ENCODE assay signal across 8 cellular contexts in the genomic region with DNA sequence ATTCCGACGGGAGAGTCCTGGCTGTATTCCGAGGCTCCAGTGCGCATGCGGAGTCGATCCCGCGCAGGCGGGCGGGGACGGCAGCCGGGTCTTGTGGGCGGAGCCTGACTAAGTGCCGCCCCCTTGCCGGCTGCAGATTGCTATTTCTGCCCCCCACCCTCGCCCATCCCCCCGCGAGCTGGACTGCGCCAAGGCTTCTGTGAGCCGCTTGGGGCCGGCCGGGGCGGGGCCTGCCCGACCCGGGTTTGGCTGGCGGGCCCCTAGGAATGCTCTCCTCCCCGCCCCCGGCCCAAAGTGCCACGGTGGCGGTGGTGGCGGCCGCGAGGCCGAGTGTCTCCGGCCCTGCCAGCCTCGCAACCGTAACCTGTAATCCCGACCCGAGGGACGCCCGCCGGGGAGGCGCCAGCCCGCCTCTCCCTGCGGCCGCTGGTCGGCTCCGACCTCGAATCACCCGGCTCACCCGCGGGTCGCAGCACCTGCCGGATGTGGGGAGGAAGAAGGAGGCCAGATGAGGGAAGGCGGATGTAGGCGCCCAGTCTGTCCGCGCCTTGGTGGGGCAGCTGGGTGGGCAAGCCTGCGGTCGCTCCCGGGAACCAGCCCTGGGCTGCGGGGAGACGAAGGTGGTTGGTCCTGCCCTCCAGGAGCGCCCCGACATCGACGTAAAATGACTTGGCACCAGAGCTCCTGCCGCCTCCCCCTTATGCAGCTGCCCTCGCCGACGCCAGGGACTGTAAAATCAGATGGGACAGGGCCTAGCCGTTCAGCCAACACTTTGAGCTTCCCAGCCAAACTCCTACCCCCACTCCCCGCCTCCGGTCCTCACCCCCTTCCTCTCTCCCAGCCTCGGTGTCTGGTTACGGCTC. TPM values are rescaled to one million over a fixed set of nuclear protein-coding genes. Genes with fewer than 3 reads are reported as not detected.
DNase-seq lines count a peak whose midpoint lies in the region; ATAC-seq and TF ChIP-seq lines count a peak whose summit lies in the region.

No MANE protein-coding gene starts in this region.

- H3K4me3 ChIP-seq in astrocyte of the spinal cord (ENCODE audit: low read depth, low read length): peak overlapping the region; percentile 67
- peak overlapping the region; percentile 64; the same call in 1 of the 2 replicates for H3K4me3 ChIP-seq in iPS DF 6.9 (ENCODE audit: low read length)
- H3K4me3 ChIP-seq in gastrocnemius medialis: peak overlapping the region; percentile 79 to 94 (median 88)

- H3K36me3 ChIP-seq in iPS DF 6.9 (ENCODE audit: control insufficient read depth, insufficient read depth, low read length) (no peaks in the 10 kb centered on the region), gastrocnemius medialis (no peaks in the 10 kb centered on the region)

- H3K4me1 ChIP-seq in iPS DF 6.9 (ENCODE audit: control insufficient read depth, insufficient read depth, low read length): peaks cover 12% of the 10 kb centered on the region
- peaks cover 39 to 41% of the 10 kb centered on the region in 2 donors for H3K4me1 ChIP-seq in gastrocnemius medialis

- TF ChIP-seq CTCF in astrocyte of the spinal cord (IDR thresholded peaks at IDR 0.05; ENCODE audit: low read depth, low read length) (no peak), gastrocnemius medialis (IDR thresholded peaks at IDR 0.05 in 4 of 5, conservative IDR thresholded peaks at IDR 0.05 in 1 of 5) (no peak)

- H3K27ac ChIP-seq in iPS DF 6.9 (ENCODE audit: low read length): no peak overlapping the region
- H3K27ac ChIP-seq in gastrocnemius medialis: peak overlapping the region; percentile 93 to 99 (median 98)

- H3K9me3 ChIP-seq in iPS DF 6.9 (ENCODE audit: control insufficient read depth, insufficient read depth, low read length): no peaks in the 10 kb centered on the region
- no peaks in the 10 kb centered on the region for H3K9me3 ChIP-seq in gastrocnemius medialis

- H3K27me3 ChIP-seq in iPS DF 6.9 (ENCODE audit: control insufficient read depth, insufficient read depth, low read length) (peaks cover 41% of the 10 kb centered on the region), gastrocnemius medialis (peaks cover 1 to 8% (median 4%) of the 10 kb centered on the region in 3 donors)

- in situ Hi-C loops in astrocyte of the spinal cord (cut with HindIII; ENCODE audit: low sequenced_read_pairs): no loop called here
- in situ Hi-C loops in gastrocnemius medialis (cut with MboI; ENCODE audit: low sequenced_read_pairs in 4 of 4): no loop called here

- peak; percentile 64 to 71 for TF ChIP-seq POLR2A in gastrocnemius medialis (IDR thresholded peaks at IDR 0.05)

- DNase-seq in NCI-H187 (lab: John Stamatoyannopoulos, UW) (peak; percentile 82 to 86), NCI-H187 treated with DMSO at 0.1 percent for 48 hours (lab: John Stamatoyannopoulos, UW) (no peak), NCI-H1092 treated with DMSO at 0.1 percent for 48 hours (lab: John Stamatoyannopoulos, UW) (peak; percentile 93), SW480 (ENCODE audit: low spot score) (peak; percentile 87), astrocyte of the spinal cord (ENCODE audit: low read depth, low spot score) (peak; percentile 93), iPS DF 6.9 (ENCODE audit: low read depth, low spot score) (no peak), gastrocnemius medialis (peak; percentile 87 to 93)

- no CpG with 5 or more reads among the region's 76 CpGs for WGBS in iPS DF 6.9 (ENCODE audit: insufficient coverage, insufficient read length)

- intact Hi-C loops in gastrocnemius medialis (cut with DNase I; ENCODE audit: low total_unique reads): loop anchor here (1.0 to 5.0 kb wide), 4 partner anchors 7 to 149 kb away; a partner anchor contains a TSS

- ATAC-seq in HG02610 (IDR thresholded peaks at IDR 0.05; ENCODE audit: unreplicated experiment) (peak; percentile 58), gastrocnemius medialis (peak; percentile 82 to 88)

RNA-seq across cellular contexts. Expression of a gene that starts 0.6 kb away (rescaled TPM):
- total RNA-seq in gastrocnemius medialis: 1 to 10 TPM; 1.7 to 3.6 (median 2.2) TPM

RNA-seq across cellular contexts. Expression of a gene that starts 30.1 kb away (rescaled TPM):
- 1 to 10 TPM; 4.2 to 9.5 (median 7.0) TPM for total RNA-seq in gastrocnemius medialis

RNA-seq across cellular contexts. Expression of a gene that starts 30.3 kb away (rescaled TPM):
- under 1 TPM in 1 of 4 donors, not detected in 3; 0.11 TPM for total RNA-seq in gastrocnemius medialis

Comparison
In these comparisons a context has a peak if more than half of its experiments do, and no peak if none do; other contexts are left out.
1. DNase-seq: peak in NCI-H187 (2 of 2), NCI-H1092 treated with DMSO at 0.1 percent for 48 hours (single experiment), SW480 (single experiment), astrocyte of the spinal cord (single experiment) and gastrocnemius medialis (2 of 2); none in NCI-H187 treated with DMSO at 0.1 percent for 48 hours (single experiment) and iPS DF 6.9 (single experiment).
2. Peak in every context shown above with its lines, with median percentiles within 50 percentile points of each other: H3K4me3 ChIP-seq.